Comparison of ENCODE assay signal across 8 cellular contexts in genomic region chr7:31488562-31489203, GRCh38. TPM values are rescaled to one million over a fixed set of nuclear protein-coding genes. Genes with fewer than 3 reads are reported as not detected.
DNase-seq lines count a peak whose midpoint lies in the region; ATAC-seq and TF ChIP-seq lines count a peak whose summit lies in the region.

No MANE protein-coding gene starts in this region.

- H3K27me3 ChIP-seq in endodermal cell (ENCODE audit: control insufficient read depth, insufficient read depth, low read length, poor library complexity, severe bottlenecking) = peaks cover 14% of the 10 kb centered on the region

- H3K9ac ChIP-seq in endodermal cell (ENCODE audit: extremely low read depth, low read length, poor library complexity, severe bottlenecking) = no peak overlapping the region

- TF ChIP-seq CTCF in endodermal cell (conservative IDR thresholded peaks at IDR 0.05) (peak; percentile 99), neural crest cell (conservative IDR thresholded peaks at IDR 0.05) (peak; percentile 71)

- H3K4me1 Mint-ChIP-seq in activated naive CD4-positive, alpha-beta T cell treated with anti-CD3 and anti-CD28 coated beads for 36 hours (ENCODE audit: low read depth) = no peaks in the 10 kb centered on the region
- H3K4me1 Mint-ChIP-seq in endodermal cell (peaks cover 17% of the 10 kb centered on the region), neural crest cell (peaks cover 5% of the 10 kb centered on the region)

- CTCF ChIA-PET in activated naive CD4-positive, alpha-beta T cell treated with anti-CD3 and anti-CD28 coated beads for 36 hours (lab: Charles Lee) = interaction anchor here (0.6 to 2.5 kb wide), 5 partner anchors 45 to 656 kb away, joined by 3 to 8 read pairs (median 4); no protein-coding TSS in a partner anchor

- no peaks in the 10 kb centered on the region for H3K36me3 ChIP-seq in endodermal cell (ENCODE audit: control insufficient read depth, insufficient read depth, low read length)

- peaks cover 7% of the 10 kb centered on the region for H3K4me1 ChIP-seq in endodermal cell (ENCODE audit: control insufficient read depth, insufficient read depth, low read length)

- intact Hi-C loops in activated naive CD4-positive, alpha-beta T cell treated with anti-CD3 and anti-CD28 coated beads for 36 hours (cut with micrococcal nuclease) = loop anchor here (1.0 to 2.0 kb wide), 3 partner anchors 46 to 550 kb away; no protein-coding TSS in a partner anchor

- H3K4me3 ChIP-seq in endodermal cell (ENCODE audit: low read length) = no peak overlapping the region

- 42 to 50% methylated on average over 10 to 15 of the region's 15 CpGs for WGBS in endodermal cell (ENCODE audit: insufficient coverage in 1 of 2, insufficient read length in 1 of 2), 2 experiments

- no peaks in the 10 kb centered on the region for H3K27me3 Mint-ChIP-seq in activated naive CD4-positive, alpha-beta T cell treated with anti-CD3 and anti-CD28 coated beads for 36 hours (ENCODE audit: low read depth)
- peaks cover 13% of the 10 kb centered on the region for H3K27me3 Mint-ChIP-seq in endodermal cell (ENCODE audit: insufficient read depth)
- no peaks in the 10 kb centered on the region for H3K27me3 Mint-ChIP-seq in neural crest cell (ENCODE audit: low read depth)

- H3K27ac ChIP-seq in endodermal cell (ENCODE audit: low read depth, low read length) = no peak overlapping the region

- H3K9me3 Mint-ChIP-seq in activated naive CD4-positive, alpha-beta T cell treated with anti-CD3 and anti-CD28 coated beads for 36 hours = no peaks in the 10 kb centered on the region
- peaks cover 7% of the 10 kb centered on the region for H3K9me3 Mint-ChIP-seq in endodermal cell
- peaks cover 2% of the 10 kb centered on the region for H3K9me3 Mint-ChIP-seq in neural crest cell

- no peak overlapping the region for H3K27ac Mint-ChIP-seq in activated naive CD4-positive, alpha-beta T cell treated with anti-CD3 and anti-CD28 coated beads for 36 hours
- no peak overlapping the region for H3K27ac Mint-ChIP-seq in endodermal cell
- H3K27ac Mint-ChIP-seq in neural crest cell (ENCODE audit: unreplicated experiment) = no peak overlapping the region

- no peaks in the 10 kb centered on the region for H3K36me3 Mint-ChIP-seq in activated naive CD4-positive, alpha-beta T cell treated with anti-CD3 and anti-CD28 coated beads for 36 hours (ENCODE audit: low read depth)
- H3K36me3 Mint-ChIP-seq in endodermal cell (ENCODE audit: low read depth) (peaks cover 9% of the 10 kb centered on the region), neural crest cell (ENCODE audit: low read depth) (no peaks in the 10 kb centered on the region)

- no peaks in the 10 kb centered on the region for H3K9me3 ChIP-seq in endodermal cell (ENCODE audit: control insufficient read depth, low read length)

- no peak overlapping the region for H3K4me3 Mint-ChIP-seq in activated naive CD4-positive, alpha-beta T cell treated with anti-CD3 and anti-CD28 coated beads for 36 hours
- H3K4me3 Mint-ChIP-seq in endodermal cell = no peak overlapping the region
- H3K4me3 Mint-ChIP-seq in neural crest cell = no peak overlapping the region

- peak; percentile 93 for ATAC-seq in GM21528 (IDR thresholded peaks at IDR 0.05; ENCODE audit: low FRiP score, unreplicated experiment)

- DNase-seq in activated naive CD4-positive, alpha-beta T cell treated with anti-CD3 and anti-CD28 coated beads for 36 hours = peak; percentile 52
- DNase-seq in activated naive CD4-positive, alpha-beta T cell (lab: John Stamatoyannopoulos, UW) = no peak
- DNase-seq in HK-2 (ENCODE audit: unreplicated experiment) (peak; percentile 80), RPMI8226 (peak; percentile 73), endodermal cell (peak; percentile 93), neural crest cell (ENCODE audit: low read depth, low spot score) (peak; percentile 38), NCI-H1436 (lab: John Stamatoyannopoulos, UW) (no peak)

RNA-seq across cellular contexts. Expression of gene ITPRID1, which starts 25.2 kb away (rescaled TPM):
- not detected for total RNA-seq in activated naive CD4-positive, alpha-beta T cell treated with anti-CD3 and anti-CD28 coated beads for 36 hours
- total RNA-seq in endodermal cell = 10 to 100 TPM in 1 of 2 donors, 1 to 10 TPM in 1; 5.6 to 21.8 TPM
- 1.6 TPM for polyA plus RNA-seq in endodermal cell (2013, experiment 1 of 2)
- 2.2 TPM for polyA plus RNA-seq in endodermal cell (2013, experiment 2 of 2)
- not detected in 2 replicates for total RNA-seq in neural crest cell

Comparison
In these comparisons a context has a peak if more than half of its experiments do, and no peak if none do; other contexts are left out.
1. DNase-seq: peak in activated naive CD4-positive, alpha-beta T cell treated with anti-CD3 and anti-CD28 coated beads for 36 hours (single experiment), HK-2 (single experiment), RPMI8226 (single experiment), endodermal cell (single experiment) and neural crest cell (single experiment); none in activated naive CD4-positive, alpha-beta T cell (0 of 4) and NCI-H1436 (single experiment).